ENCODE assay signal across 19 cellular contexts in the genomic region with DNA sequence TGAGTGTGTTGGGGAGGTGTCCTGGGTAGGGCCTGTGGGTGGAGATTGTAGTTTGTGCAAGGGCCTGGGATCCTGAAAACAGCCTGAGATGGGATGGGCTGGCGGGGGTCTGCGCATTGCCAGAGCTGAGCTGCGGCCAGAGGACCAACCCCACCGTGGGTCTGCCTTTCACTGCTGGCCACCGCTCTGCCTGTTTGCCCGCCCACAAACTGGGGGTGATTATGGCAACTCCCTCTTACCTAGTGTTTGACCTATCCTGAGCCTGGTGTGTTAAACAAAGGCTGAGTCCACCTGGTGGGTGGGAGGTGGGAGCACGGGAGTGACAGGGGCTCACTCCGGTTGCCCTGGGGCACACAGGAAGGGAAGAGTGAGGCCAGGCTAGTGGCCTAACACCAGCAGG. TPM values are rescaled to one million over a fixed set of nuclear protein-coding genes. Genes with fewer than 3 reads are reported as not detected.
DNase-seq lines count a peak whose midpoint lies in the region; FAIRE-seq and TF ChIP-seq lines count a peak whose summit lies in the region.
"Had no signal": no experiment of that assay in that cellular context is flagged by ENCODE, and none has a peak within 500 bp of the region (broad histone marks: within the 10 kb centered on the region; RNA-seq: fewer than 3 reads in every experiment).

No MANE protein-coding gene starts in this region.

- no peaks in the 10 kb centered on the region; the same call in 1 of the 2 replicates for H3K4me1 ChIP-seq in H9 (ENCODE audit: insufficient read depth, low read length)
- peaks cover 0 to 6% (median 4%) of the 10 kb centered on the region in 4 experiments; a peak in 4 of 7 replicates for H3K4me1 ChIP-seq in H1 (replicated peaks in 1 of 4; ENCODE audit: control insufficient read depth in 3 of 4, insufficient read depth in 4 of 4, low read length in 3 of 4)
- H3K4me1 ChIP-seq in ovary (ENCODE audit: insufficient read depth): no peaks in the 10 kb centered on the region
- peaks cover 0 to 7% (median 5%) of the 10 kb centered on the region in 3 donors for H3K4me1 ChIP-seq in esophagus squamous epithelium
- H3K4me1 ChIP-seq: HAP-1, lower lobe of right lung, neural progenitor cell had no signal

- H4K91ac ChIP-seq in H9 (ENCODE audit: insufficient read length, low read depth, low read length): no peak overlapping the region
- H4K91ac ChIP-seq in H1 (replicated peaks; ENCODE audit: insufficient read length, low read length): no peak overlapping the region

- no peak overlapping the region for H2BK15ac ChIP-seq in H9 (ENCODE audit: low read depth, low read length)
- peak overlapping the region; percentile 81; the same call in 1 of the 2 replicates for H2BK15ac ChIP-seq in H1 (ENCODE audit: low read length)

- H2AK5ac ChIP-seq in H9 (ENCODE audit: insufficient read length, low read length): no peak overlapping the region
- H2AK5ac ChIP-seq in H1 (ENCODE audit: low read depth, low read length): no peak overlapping the region

- no peak overlapping the region for H2AFZ ChIP-seq in H9 (ENCODE audit: low read length)
- H2AFZ ChIP-seq in H1 (ENCODE audit: low read length): no peak overlapping the region
- H2AFZ ChIP-seq: neural progenitor cell had no signal

- H3K27me3 Mint-ChIP-seq in CD14-positive monocyte (ENCODE audit: low read depth in 3 of 3): peaks cover 0 to 2% (median under 1%) of the 10 kb centered on the region in 3 donors
- H3K27me3 Mint-ChIP-seq in H9 (ENCODE audit: low read depth): no peaks in the 10 kb centered on the region; the same call in 1 of the 2 replicates
- H3K27me3 Mint-ChIP-seq: activated CD4-positive, alpha-beta T cell treated with anti-CD3 and anti-CD28 coated beads, Interleukin-2, amount 10 ng/mL, durations not matched to agents 7 days and 5 days had no signal

- H4K5ac ChIP-seq in H9 (ENCODE audit: insufficient read length, low read depth, low read length): no peak overlapping the region
- peak overlapping the region; percentile 22 for H4K5ac ChIP-seq in H1 (ENCODE audit: insufficient read length, low read depth, low read length)

- POLR2A ChIA-PET in H1 (lab: Charles Lee; ENCODE audit: partially characterized antibody): interaction anchor here (0.6 kb wide), 1 partner anchor 34 kb away, joined by 4 read pairs; no protein-coding TSS in a partner anchor

- H4K20me1 ChIP-seq in H9 (ENCODE audit: control insufficient read depth, insufficient read depth, insufficient read length) (no peaks in the 10 kb centered on the region), H1 (replicated peaks in 1 of 2; ENCODE audit: control insufficient read depth in 1 of 2, insufficient read depth in 2 of 2, low read length in 2 of 2) (peaks cover 0 to 2% of the 10 kb centered on the region in 2 experiments)

- H3K9ac ChIP-seq in H9 (ENCODE audit: extremely low read depth, insufficient read length, low read length) (no peak overlapping the region), H1 (replicated peaks in 1 of 4; ENCODE audit: extremely low read depth in 1 of 4, low read depth in 3 of 4, low read length in 3 of 4) (no peak overlapping the region)
- H3K9ac ChIP-seq: neural progenitor cell had no signal

- H3K23me2 ChIP-seq in H9 (ENCODE audit: insufficient read length, low read depth, low read length, poor library complexity, severe bottlenecking) (no peaks in the 10 kb centered on the region), H1 (ENCODE audit: low read depth, low read length) (peaks cover 16% of the 10 kb centered on the region; the same call in 1 of the 2 replicates)

- peaks cover 52% of the 10 kb centered on the region for H3K4me1 Mint-ChIP-seq in CD14-positive monocyte
- peaks cover 6 to 8% of the 10 kb centered on the region in 2 experiments for H3K4me1 Mint-ChIP-seq in H9

- H3K79me1 ChIP-seq in H9 (ENCODE audit: insufficient read depth, low read depth, low read length, poor library complexity, severe bottlenecking): no peaks in the 10 kb centered on the region
- no peaks in the 10 kb centered on the region for H3K79me1 ChIP-seq in H1 (ENCODE audit: low read depth, low read length)

- FAIRE-seq in H1 (lab: Jason Lieb, UNC): no peak
- FAIRE-seq: K562, small intestine had no signal

- no peak for TF ChIP-seq RAD21 in H1 (IDR thresholded peaks at IDR 0.05 in 1 of 2, conservative IDR thresholded peaks at IDR 0.05 in 1 of 2; ENCODE audit: low read depth in 2 of 2, low read length in 2 of 2)

- DNase-seq in CD14-positive monocyte (ENCODE audit: low spot score): peak; percentile 33
- peak; percentile 71 for DNase-seq in H9
- peak in 1 of 2 experiments; percentile 48 for DNase-seq in H1 (ENCODE audit: low read depth in 1 of 2, low spot score in 2 of 2)
- peak in 4 of 5 donors; percentile 4 to 30 (median 13) for DNase-seq in ovary
- no peak for DNase-seq in esophagus squamous epithelium (lab: John Stamatoyannopoulos, UW)
- no peak for DNase-seq in stimulated activated naive CD4-positive, alpha-beta T cell (lab: John Stamatoyannopoulos, UW)
- DNase-seq in NAMALWA (ENCODE audit: low spot score): no peak
- no peak for DNase-seq in NOMO-1 treated with dmso at 0.1 percent for 144 hours (lab: John Stamatoyannopoulos, UW; ENCODE audit: unreplicated experiment)
- DNase-seq: activated CD4-positive, alpha-beta T cell treated with anti-CD3 and anti-CD28 coated beads, Interleukin-2, amount 10 ng/mL, durations not matched to agents 7 days and 5 days; AML-193; dermis blood vessel endothelial cell; hypothalamus; lower lobe of right lung; NCI-H1436 treated with DMSO at 0.1 percent for 48 hours; small intestine had no signal

- no peaks in the 10 kb centered on the region for H3K36me3 ChIP-seq in H1 (ENCODE audit: control insufficient read depth in 2 of 4, insufficient read depth in 4 of 4, low read length in 3 of 4)
- no peaks in the 10 kb centered on the region for H3K36me3 ChIP-seq in ovary
- peaks cover 0 to 31% (median 0%) of the 10 kb centered on the region in 3 donors for H3K36me3 ChIP-seq in esophagus squamous epithelium
- H3K36me3 ChIP-seq: HAP-1, neural progenitor cell had no signal

- H3K27ac ChIP-seq in H9 (ENCODE audit: insufficient read length, low read depth, low read length): no peak overlapping the region
- no peak overlapping the region for H3K27ac ChIP-seq in H1 (ENCODE audit: low read depth, low read length)
- H3K27ac ChIP-seq in ovary: no peak overlapping the region
- no peak overlapping the region for H3K27ac ChIP-seq in esophagus squamous epithelium
- H3K27ac ChIP-seq: lower lobe of right lung, neural progenitor cell had no signal

- H3K4ac ChIP-seq in H9 (ENCODE audit: low read depth, low read length) (no peak overlapping the region), H1 (replicated peaks; ENCODE audit: insufficient read length, low read depth, low read length) (no peak overlapping the region)

- intact Hi-C loops in CD14-positive monocyte (cut with micrococcal nuclease) (no loop called here), ovary (cut with DNase I) (no loop called here), esophagus squamous epithelium (cut with DNase I) (no loop called here)

- H2BK120ac ChIP-seq in H9 (ENCODE audit: low read depth, low read length, poor library complexity, severe bottlenecking) (no peak overlapping the region), H1 (replicated peaks; ENCODE audit: low read depth, low read length) (no peak overlapping the region)

- no peak for TF ChIP-seq POLR2A in H1 (IDR thresholded peaks at IDR 0.05; ENCODE audit: control extremely low read depth in 1 of 2, low read depth in 2 of 2, low read length in 2 of 2)
- TF ChIP-seq POLR2A in ovary (IDR thresholded peaks at IDR 0.05): no peak
- TF ChIP-seq POLR2A in esophagus squamous epithelium (IDR thresholded peaks at IDR 0.05): no peak

- no peak overlapping the region for H2BK5ac ChIP-seq in H9 (ENCODE audit: insufficient read length, low read length)
- H2BK5ac ChIP-seq in H1 (ENCODE audit: low read depth, low read length): 0 out of 2 replicates have a peak overlapping the region, but pooled peaks have one; percentile 35

- TF ChIP-seq EP300 in H1 (IDR thresholded peaks at IDR 0.05; ENCODE audit: borderline replicate concordance in 1 of 2, low read depth in 2 of 2, low read length in 2 of 2) (no peak), ovary (IDR thresholded peaks at IDR 0.05) (no peak)

- CTCF ChIA-PET in H1 (lab: Charles Lee; ENCODE audit: partially characterized antibody): interaction anchor here (0.7 to 9.6 kb wide), 14 partner anchors 10 to 277 kb away, joined by 3 to 172 read pairs (median 4); no protein-coding TSS in a partner anchor

- H2BK20ac ChIP-seq in H9 (ENCODE audit: low read depth, low read length, poor library complexity, severe bottlenecking): no peak overlapping the region
- H2BK20ac ChIP-seq in H1 (ENCODE audit: low read length): no peak overlapping the region; the same call in 1 of the 2 replicates

- H3K27ac Mint-ChIP-seq in CD14-positive monocyte: peak overlapping the region in 1 of 7 donors; percentile 51
- peak overlapping the region in 1 of 3 experiments; percentile 47; a peak in 2 of 7 replicates for H3K27ac Mint-ChIP-seq in H9
- H3K27ac Mint-ChIP-seq: activated CD4-positive, alpha-beta T cell treated with anti-CD3 and anti-CD28 coated beads, Interleukin-2, amount 10 ng/mL, durations not matched to agents 7 days and 5 days; neural progenitor cell; T-helper 2 cell treated with Interferon-gamma antibody and Interleukin-4, amounts not matched to agents 5 μg/mL and 100 μg/mL, for 36 hours had no signal

- H3K4me2 ChIP-seq in H9 (ENCODE audit: insufficient read depth, insufficient read length, low read length): no peak overlapping the region
- H3K4me2 ChIP-seq in H1 (ENCODE audit: insufficient read depth in 1 of 2, low read depth in 2 of 2, low read length in 2 of 2): no peak overlapping the region; a peak in 1 of 4 replicates
- H3K4me2 ChIP-seq: neural progenitor cell had no signal

- H3K18ac ChIP-seq in H9 (ENCODE audit: insufficient read length, low read depth, low read length) (no peak overlapping the region), H1 (ENCODE audit: extremely low read depth, low read length) (peak overlapping the region; percentile 48; the same call in 1 of the 2 replicates)

- H3K27me3 ChIP-seq in H9 (ENCODE audit: insufficient read depth, low read length): no peaks in the 10 kb centered on the region; the same call in 1 of the 2 replicates
- no peaks in the 10 kb centered on the region for H3K27me3 ChIP-seq in H1 (replicated peaks in 1 of 4; ENCODE audit: control insufficient read depth in 3 of 4, extremely low read depth in 1 of 4, insufficient read depth in 3 of 4, low read length in 3 of 4)
- H3K27me3 ChIP-seq in ovary: no peaks in the 10 kb centered on the region
- no peaks in the 10 kb centered on the region for H3K27me3 ChIP-seq in esophagus squamous epithelium
- H3K27me3 ChIP-seq: neural progenitor cell had no signal

- H3K4me3 Mint-ChIP-seq in CD14-positive monocyte: no peak overlapping the region
- no peak overlapping the region for H3K4me3 Mint-ChIP-seq in H9
- H3K4me3 Mint-ChIP-seq: activated CD4-positive, alpha-beta T cell treated with anti-CD3 and anti-CD28 coated beads, Interleukin-2, amount 10 ng/mL, durations not matched to agents 7 days and 5 days; neural progenitor cell; T-helper 2 cell treated with Interferon-gamma antibody and Interleukin-4, amounts not matched to agents 5 μg/mL and 100 μg/mL, for 36 hours had no signal

- H3K36me3 Mint-ChIP-seq in CD14-positive monocyte (peaks cover 28 to 30% of the 10 kb centered on the region in 2 donors), H9 (ENCODE audit: insufficient read depth in 1 of 3, low read depth in 3 of 3) (no peaks in the 10 kb centered on the region; a peak in 1 of 7 replicates)
- H3K36me3 Mint-ChIP-seq: neural progenitor cell had no signal

- H3K79me2 ChIP-seq in H9 (ENCODE audit: insufficient read depth, low read length) (no peaks in the 10 kb centered on the region), H1 (ENCODE audit: control insufficient read depth in 1 of 2, insufficient read depth in 2 of 2, low read length in 2 of 2) (no peaks in the 10 kb centered on the region)

- H3K56ac ChIP-seq in H9 (ENCODE audit: insufficient read length, low read depth, low read length) (no peak overlapping the region), H1 (replicated peaks; ENCODE audit: insufficient read length, low read depth, low read length) (no peak overlapping the region)

- H3K23ac ChIP-seq in H9 (ENCODE audit: insufficient read length, low read depth, low read length) (no peak overlapping the region), H1 (ENCODE audit: insufficient read length) (no peak overlapping the region)

- TF ChIP-seq CTCF in CD14-positive monocyte (IDR thresholded peaks at IDR 0.05): no peak
- TF ChIP-seq CTCF in H9 (conservative IDR thresholded peaks at IDR 0.05): no peak
- TF ChIP-seq CTCF in H1 (IDR thresholded peaks at IDR 0.05; ENCODE audit: control extremely low read depth in 1 of 3, insufficient read depth in 1 of 3, low read depth in 1 of 3, low read length in 3 of 3): peak in 1 of 3 experiments; percentile 6; a peak in 1 of 4 replicates
- TF ChIP-seq CTCF in ovary (IDR thresholded peaks at IDR 0.05): no peak
- TF ChIP-seq CTCF in esophagus squamous epithelium (IDR thresholded peaks at IDR 0.05): no peak

- H3K9me3 ChIP-seq in H9 (ENCODE audit: control insufficient read depth, low read depth, low read length): no peaks in the 10 kb centered on the region
- H3K9me3 ChIP-seq in H1 (ENCODE audit: insufficient read depth in 2 of 2, low read depth in 1 of 2, low read length in 1 of 2): no peaks in the 10 kb centered on the region
- no peaks in the 10 kb centered on the region for H3K9me3 ChIP-seq in ovary
- H3K9me3 ChIP-seq in esophagus squamous epithelium: no peaks in the 10 kb centered on the region
- H3K9me3 ChIP-seq: HAP-1, lower lobe of right lung had no signal

- no peak overlapping the region for H4K8ac ChIP-seq in H9 (replicated peaks; ENCODE audit: insufficient read length, low read depth, low read length)
- H4K8ac ChIP-seq in H1 (ENCODE audit: extremely low read depth, insufficient read depth, low read length): no peak overlapping the region; the same call in 1 of the 2 replicates

- peaks cover 0 to 5% (median 0%) of the 10 kb centered on the region in 7 donors for H3K9me3 Mint-ChIP-seq in CD14-positive monocyte
- no peaks in the 10 kb centered on the region for H3K9me3 Mint-ChIP-seq in H9
- H3K9me3 Mint-ChIP-seq: activated CD4-positive, alpha-beta T cell treated with anti-CD3 and anti-CD28 coated beads, Interleukin-2, amount 10 ng/mL, durations not matched to agents 7 days and 5 days; neural progenitor cell; T-helper 2 cell treated with Interferon-gamma antibody and Interleukin-4, amounts not matched to agents 5 μg/mL and 100 μg/mL, for 36 hours had no signal

- H2BK12ac ChIP-seq in H9 (ENCODE audit: insufficient read length, low read depth, low read length) (no peak overlapping the region), H1 (ENCODE audit: low read depth, low read length) (peak overlapping the region; percentile 50; the same call in 1 of the 2 replicates)

- WGBS in H9 (ENCODE audit: extremely low coverage, insufficient read length, low lambda C conversion rate): no CpG with 5 or more reads among the region's 8 CpGs
- WGBS in H1 (ENCODE audit: extremely low coverage in 1 of 2, insufficient coverage in 1 of 2, insufficient read length in 1 of 2, insufficient replicate concordance in 2 of 2, low coverage in 1 of 2, low lambda C conversion rate in 2 of 2, missing lambda C conversion rate in 1 of 2), 2 experiments: 74% methylated on average over 8 of the region's 8 CpGs; no CpG with 5 or more reads in 1 of the 2 experiments
- 78 to 87% (median 80%) methylated on average over 8 of the region's 8 CpGs for WGBS in ovary, 3 donors
- WGBS in esophagus squamous epithelium, 2 donors: 82 to 86% methylated on average over 3 of the region's 8 CpGs

- H3T11ph ChIP-seq in H9 (ENCODE audit: low read length): no peak overlapping the region

- H3K14ac ChIP-seq in H9 (ENCODE audit: insufficient read depth, low read length) (no peak overlapping the region), H1 (ENCODE audit: insufficient read length) (no peak overlapping the region)

- no peak overlapping the region for H3K4me3 ChIP-seq in H1 (ENCODE audit: extremely low read depth in 1 of 4, insufficient read depth in 2 of 4, low read depth in 3 of 4, low read length in 4 of 4)
- no peak overlapping the region for H3K4me3 ChIP-seq in ovary
- H3K4me3 ChIP-seq in esophagus squamous epithelium: no peak overlapping the region
- H3K4me3 ChIP-seq: HAP-1, K562, lower lobe of right lung, neural progenitor cell had no signal

RNA-seq across cellular contexts. Expression of gene ABTB1, which starts 9.8 kb away (rescaled TPM):
- polyA plus RNA-seq in CD14-positive monocyte (100 to 1,000 TPM; 107 to 118 TPM), H1 (2011; rRNA removed) (7.1 and 12.8 TPM in 2 replicates), ovary (10 to 100 TPM in 1 of 2 donors, 1 to 10 TPM in 1; 5.5 to 64.4 TPM)
- total RNA-seq in H9 (2021) (3.9 and 6.2 TPM in 2 replicates), ovary (10 to 100 TPM in 6 of 7 donors, 1 to 10 TPM in 1; 10.0 to 42.4 (median 26.7) TPM), esophagus squamous epithelium (10 to 100 TPM in 1 of 4 donors, 1 to 10 TPM in 3; 5.6 to 21.4 (median 6.3) TPM)
- total RNA-seq in H1 (2021; fragmentation: NEBNext Ultra II Directional; extraction: Animal tissue kit (Norgen Biotek cat#: 25700)): 7.0 and 9.4 TPM in 2 replicates
- 11.4 TPM for polyA plus RNA-seq in H1 (2011; cell fraction: cytosol; rRNA removed)
- 56.1 TPM for polyA plus RNA-seq in H1 (2011; cell fraction: nucleus; rRNA removed)
- 4.9 to 6.9 TPM (median 6.6 TPM) in 4 replicates for polyA plus RNA-seq in H1 (2012, experiment 1 of 2)
- polyA plus RNA-seq in H1 (2012, experiment 2 of 2): 4.4 TPM
- polyA plus RNA-seq in H1 (2013, experiment 1 of 2): 3.8 TPM
- polyA plus RNA-seq in H1 (2013, experiment 2 of 2): 4.3 TPM
- 6.0 and 7.2 TPM in 2 replicates for polyA minus RNA-seq in H1 (2011; rRNA and poly(A)+ RNA removed)
- 5.5 TPM for polyA minus RNA-seq in H1 (2011; cell fraction: cytosol; rRNA and poly(A)+ RNA removed)
- polyA minus RNA-seq in H1 (2011; cell fraction: nucleus; rRNA and poly(A)+ RNA removed): 14.8 TPM

RNA-seq across cellular contexts. Expression of gene PODXL2, which starts 53.6 kb away (rescaled TPM):
- under 1 TPM; 0.33 to 0.43 TPM for polyA plus RNA-seq in CD14-positive monocyte
- 24.6 and 24.8 TPM in 2 replicates for total RNA-seq in H9 (2021)
- 31.4 and 31.6 TPM in 2 replicates for total RNA-seq in H1 (2021; fragmentation: NEBNext Ultra II Directional; extraction: Animal tissue kit (Norgen Biotek cat#: 25700))
- 27.6 and 32.3 TPM in 2 replicates for polyA plus RNA-seq in H1 (2011; rRNA removed)
- polyA plus RNA-seq in H1 (2011; cell fraction: cytosol; rRNA removed): 31.9 TPM
- 34.9 TPM for polyA plus RNA-seq in H1 (2011; cell fraction: nucleus; rRNA removed)
- 18.1 to 34.6 TPM (median 28.5 TPM) in 4 replicates for polyA plus RNA-seq in H1 (2012, experiment 1 of 2)
- 24.7 TPM for polyA plus RNA-seq in H1 (2012, experiment 2 of 2)
- 45.7 TPM for polyA plus RNA-seq in H1 (2013, experiment 1 of 2)
- 44.4 TPM for polyA plus RNA-seq in H1 (2013, experiment 2 of 2)
- 12.9 and 17.4 TPM in 2 replicates for polyA minus RNA-seq in H1 (2011; rRNA and poly(A)+ RNA removed)
- polyA minus RNA-seq in H1 (2011; cell fraction: cytosol; rRNA and poly(A)+ RNA removed): 14.2 TPM
- polyA minus RNA-seq in H1 (2011; cell fraction: nucleus; rRNA and poly(A)+ RNA removed): 13.5 TPM
- 10 to 100 TPM in 3 of 7 donors, 1 to 10 TPM in 4; 5.3 to 14.3 (median 7.3) TPM for total RNA-seq in ovary
- polyA plus RNA-seq in ovary: 1 to 10 TPM; 8.9 to 10.0 TPM
- 1 to 10 TPM; 2.1 to 5.5 (median 4.4) TPM for total RNA-seq in esophagus squamous epithelium

Comparison
In these comparisons a context has a peak if more than half of its experiments do, and no peak if none do; other contexts are left out.
1. DNase-seq: peak in CD14-positive monocyte (single experiment), H9 (single experiment) and ovary (4 of 5); none in esophagus squamous epithelium (single experiment), stimulated activated naive CD4-positive, alpha-beta T cell (0 of 6), NAMALWA (single experiment) and NOMO-1 treated with dmso at 0.1 percent for 144 hours (single experiment).